In the genomic region with DNA sequence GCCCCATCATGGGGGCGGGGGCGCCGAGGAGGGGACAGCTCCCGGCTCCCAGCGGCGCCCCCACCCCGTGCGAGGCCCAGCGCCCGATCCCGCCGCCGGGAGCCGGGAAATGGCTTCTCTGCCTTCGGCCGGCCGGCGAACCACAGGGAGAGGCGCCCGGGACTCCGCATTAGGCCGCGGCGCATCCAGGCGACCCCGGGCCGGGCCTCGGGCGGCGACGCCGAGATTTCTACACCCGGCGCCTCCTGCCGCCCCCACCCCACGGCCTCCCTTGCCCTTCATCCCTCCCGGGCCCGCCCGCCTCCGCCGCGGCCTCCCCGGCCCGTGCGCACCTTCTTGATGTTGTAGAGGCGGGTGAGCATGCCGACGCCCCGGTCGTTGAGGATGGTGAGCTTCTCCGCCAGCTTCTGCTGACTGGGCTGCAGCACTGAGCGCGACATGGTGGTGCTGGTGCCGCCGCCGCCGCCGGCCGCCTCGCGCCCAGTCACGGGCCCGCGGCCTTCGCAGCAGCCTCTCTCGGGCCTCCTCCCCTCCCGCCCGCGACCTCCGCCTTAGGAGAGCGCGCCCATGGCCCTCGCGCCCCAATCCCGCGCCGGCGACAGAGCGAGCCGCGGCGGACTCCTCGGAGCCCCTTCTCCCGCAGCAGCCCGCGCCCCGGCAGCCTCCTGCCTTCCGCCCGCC, we compare ENCODE assay signal across 8 cellular contexts. TPM values are rescaled to one million over a fixed set of nuclear protein-coding genes. Genes with fewer than 3 reads are reported as not detected.
A peak's percentile ranks its signal among the peaks of the same experiment; 100 is the strongest.
DNase-seq lines count a peak whose midpoint lies in the region; ATAC-seq lines count a peak whose summit lies in the region.

No MANE protein-coding gene starts in this region.

- no peak overlapping the region for H3K27ac Mint-ChIP-seq in activated naive CD4-positive, alpha-beta T cell treated with anti-CD3 and anti-CD28 coated beads, Interleukin-2, amount 50 U/mL, for 24 hours

- intact Hi-C loops in Right ventricle myocardium superior (cut with DNase I): loop anchor here (5.0 kb wide), 1 partner anchor 40 kb away; no protein-coding TSS in a partner anchor

- H3K4me3 Mint-ChIP-seq in activated naive CD4-positive, alpha-beta T cell treated with anti-CD3 and anti-CD28 coated beads, Interleukin-2, amount 50 U/mL, for 24 hours: peak overlapping the region; percentile 64

- DNase-seq in SHP77 (lab: John Stamatoyannopoulos, UW) (peak; percentile 14 to 49), SHP77 treated with DMSO at 0.1 percent for 48 hours (lab: John Stamatoyannopoulos, UW) (no peak), NCI-H748 treated with DMSO at 0.1 percent for 48 hours (lab: John Stamatoyannopoulos, UW) (peak; percentile 47), Right ventricle myocardium superior (no peak), pons (ENCODE audit: low spot score) (peak; percentile 19), GF-D8 (lab: John Stamatoyannopoulos, UW) (no peak)

- ATAC-seq in HG02610 (IDR thresholded peaks at IDR 0.05; ENCODE audit: unreplicated experiment): peak; percentile 43
- peak; percentile 69 for ATAC-seq in Right ventricle myocardium superior (ENCODE audit: poor library complexity)

- no peaks in the 10 kb centered on the region for H3K9me3 Mint-ChIP-seq in activated naive CD4-positive, alpha-beta T cell treated with anti-CD3 and anti-CD28 coated beads, Interleukin-2, amount 50 U/mL, for 24 hours

- H3K4me1 Mint-ChIP-seq in activated naive CD4-positive, alpha-beta T cell treated with anti-CD3 and anti-CD28 coated beads, Interleukin-2, amount 50 U/mL, for 24 hours: peaks cover 44% of the 10 kb centered on the region

- H3K27me3 Mint-ChIP-seq in activated naive CD4-positive, alpha-beta T cell treated with anti-CD3 and anti-CD28 coated beads, Interleukin-2, amount 50 U/mL, for 24 hours: peaks cover 32% of the 10 kb centered on the region

- H3K36me3 Mint-ChIP-seq in activated naive CD4-positive, alpha-beta T cell treated with anti-CD3 and anti-CD28 coated beads, Interleukin-2, amount 50 U/mL, for 24 hours: peaks cover 2% of the 10 kb centered on the region

RNA-seq across cellular contexts. Expression of a gene that starts 0.5 kb away (rescaled TPM):
- 128 TPM for total RNA-seq in Right ventricle myocardium superior

RNA-seq across cellular contexts. Expression of a gene that starts 40.7 kb away (rescaled TPM):
- total RNA-seq in Right ventricle myocardium superior: 10.8 TPM

Comparison
In these comparisons a context has a peak if more than half of its experiments do, and no peak if none do; other contexts are left out.
1. DNase-seq: peak in SHP77 (2 of 2), NCI-H748 treated with DMSO at 0.1 percent for 48 hours (single experiment) and pons (single experiment); none in SHP77 treated with DMSO at 0.1 percent for 48 hours (single experiment), Right ventricle myocardium superior (single experiment) and GF-D8 (single experiment).